8 cellular contexts compared by ENCODE assay signal in the genomic region with DNA sequence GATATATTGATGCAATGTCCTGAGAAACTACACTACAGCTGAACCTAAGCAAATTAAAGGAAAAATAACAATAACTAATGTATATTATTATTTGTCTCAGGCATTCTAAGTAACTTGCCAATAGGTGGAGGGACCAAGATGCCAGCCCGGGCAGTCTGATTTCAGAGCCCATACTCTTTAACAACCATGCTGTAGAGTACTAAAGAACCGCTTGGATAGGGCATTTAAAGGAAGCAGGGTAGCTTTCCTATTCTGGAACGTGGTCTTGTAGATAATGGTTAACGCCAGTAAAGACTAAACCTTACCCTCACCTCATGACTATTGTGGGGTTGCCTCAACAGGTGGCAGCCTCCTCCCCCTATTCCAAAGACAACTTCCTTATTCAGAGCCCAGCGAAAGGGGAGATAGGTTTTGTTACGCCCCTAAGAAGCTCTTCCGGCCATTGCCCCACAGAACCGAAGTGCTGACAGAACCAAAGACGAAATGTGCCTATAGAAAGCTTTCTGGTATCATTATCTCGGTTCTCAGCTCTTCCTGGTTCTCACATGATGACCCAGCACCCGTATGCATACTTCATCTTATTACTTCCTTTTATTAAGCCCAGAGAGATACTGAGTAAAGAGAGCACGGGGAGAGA. TPM values are rescaled to one million over a fixed set of nuclear protein-coding genes. Genes with fewer than 3 reads are reported as not detected.
DNase-seq lines count a peak whose midpoint lies in the region; TF ChIP-seq lines count a peak whose summit lies in the region.

No MANE protein-coding gene starts in this region.

- peaks cover 24% of the 10 kb centered on the region for H3K4me1 Mint-ChIP-seq in T-helper 1 cell treated with Interleukin-12 subunit alpha and Interleukin-12 subunit beta and Interleukin-4 antibody, amounts not matched to agents 30 μg/mL and 1 μg/mL, for 36 hours (ENCODE audit: low read depth)
- peaks cover 45% of the 10 kb centered on the region for H3K4me1 Mint-ChIP-seq in brain

- H3K4me3 Mint-ChIP-seq in T-helper 1 cell treated with Interleukin-12 subunit alpha and Interleukin-12 subunit beta and Interleukin-4 antibody, amounts not matched to agents 30 μg/mL and 1 μg/mL, for 36 hours: peak overlapping the region; percentile 97
- peak overlapping the region; percentile 89 to 99 (median 93) for H3K4me3 Mint-ChIP-seq in brain

- H3K36me3 Mint-ChIP-seq in T-helper 1 cell treated with Interleukin-12 subunit alpha and Interleukin-12 subunit beta and Interleukin-4 antibody, amounts not matched to agents 30 μg/mL and 1 μg/mL, for 36 hours (ENCODE audit: low read depth): peaks cover 4% of the 10 kb centered on the region
- no peaks in the 10 kb centered on the region for H3K36me3 Mint-ChIP-seq in brain

- TF ChIP-seq CTCF in GM12865 (IDR thresholded peaks at IDR 0.05; ENCODE audit: insufficient read depth, low read depth, low read length, missing control alignments) (no peak), brain (conservative IDR thresholded peaks at IDR 0.05) (no peak)

- no peaks in the 10 kb centered on the region for H3K27me3 Mint-ChIP-seq in T-helper 1 cell treated with Interleukin-12 subunit alpha and Interleukin-12 subunit beta and Interleukin-4 antibody, amounts not matched to agents 30 μg/mL and 1 μg/mL, for 36 hours (ENCODE audit: low read depth)
- H3K27me3 Mint-ChIP-seq in brain: peaks cover 9% of the 10 kb centered on the region

- H3K9me3 Mint-ChIP-seq in T-helper 1 cell treated with Interleukin-12 subunit alpha and Interleukin-12 subunit beta and Interleukin-4 antibody, amounts not matched to agents 30 μg/mL and 1 μg/mL, for 36 hours: no peaks in the 10 kb centered on the region
- peaks cover 0 to under 1% (median 0%) of the 10 kb centered on the region in 5 experiments for H3K9me3 Mint-ChIP-seq in brain

- H3K4me3 ChIP-seq in GM12865 (ENCODE audit: low read depth, low read length): peak overlapping the region; percentile 57

- peak; percentile 92 for DNase-seq in GM12865 (ENCODE audit: low read depth)
- peak; percentile 70 for DNase-seq in H4 (ENCODE audit: low spot score)
- DNase-seq in Kasumi-1 (lab: John Stamatoyannopoulos, UW): peak; percentile 53 to 60
- peak; percentile 54 for DNase-seq in iris pigment epithelial cell (ENCODE audit: low read depth)
- peak; percentile 44 for DNase-seq in stimulated activated CD4-positive, alpha-beta T cell treated with anti-CD3 and anti-CD28 coated beads, Interleukin-15, amount 100 ng/mL, for 24 hours
- DNase-seq in NCI-H446 treated with DMSO at 0.1 percent for 48 hours (lab: John Stamatoyannopoulos, UW): no peak

- H3K27ac Mint-ChIP-seq in T-helper 1 cell treated with Interleukin-12 subunit alpha and Interleukin-12 subunit beta and Interleukin-4 antibody, amounts not matched to agents 30 μg/mL and 1 μg/mL, for 36 hours: peak overlapping the region; percentile 100
- peak overlapping the region; percentile 91 to 99 (median 95) for H3K27ac Mint-ChIP-seq in brain

RNA-seq across cellular contexts. Expression of gene C1GALT1, which starts 0.7 kb away (rescaled TPM):
- total RNA-seq in H4 (2014; rRNA removed; shearing (Covaris generic)): 35.0 and 77.0 TPM in 2 replicates
- polyA plus RNA-seq in brain (ENCODE audit: insufficient read depth, low read depth, low replicate concordance): 8.5 TPM
